In genomic region chr21:17818158-17819113, GRCh38 we compare ENCODE assay signal across 8 cellular contexts. TPM values are rescaled to one million over a fixed set of nuclear protein-coding genes. Genes with fewer than 3 reads are reported as not detected.
DNase-seq lines count a peak whose midpoint lies in the region; ATAC-seq and TF ChIP-seq lines count a peak whose summit lies in the region.

No MANE protein-coding gene starts in this region.

- H3K27ac ChIP-seq in esophagus (ENCODE audit: low read depth in 2 of 2, low read length in 1 of 2) = peak overlapping the region; percentile 95
- peak overlapping the region; percentile 89 for H3K27ac ChIP-seq in naive thymus-derived CD4-positive, alpha-beta T cell (ENCODE audit: low read depth, low read length)
- peak overlapping the region; percentile 88 to 98 (median 95) for H3K27ac ChIP-seq in stomach

- H3K36me3 ChIP-seq in esophagus (ENCODE audit: control insufficient read depth in 2 of 2, insufficient read depth in 2 of 2, low read length in 1 of 2) = no peaks in the 10 kb centered on the region
- H3K36me3 ChIP-seq in naive thymus-derived CD4-positive, alpha-beta T cell (ENCODE audit: control insufficient read depth in 2 of 3, insufficient read depth in 3 of 3, low read length in 3 of 3) = peaks cover 0 to 8% (median 0%) of the 10 kb centered on the region in 3 experiments
- H3K36me3 ChIP-seq in stomach = peaks cover 0 to 23% (median 20%) of the 10 kb centered on the region in 4 donors

- POLR2A ChIA-PET in naive thymus-derived CD4-positive, alpha-beta T cell (lab: Charles Lee) = interaction anchor here (0.6 to 5.9 kb wide), 18 partner anchors 9 to 209 kb away, joined by 3 to 148 read pairs (median 6); no protein-coding TSS in a partner anchor

- DNase-seq in NCI-H2227 (lab: John Stamatoyannopoulos, UW; ENCODE audit: unreplicated experiment) (peak; percentile 68), NCI-H2227 treated with DMSO at 0.1 percent for 48 hours (lab: John Stamatoyannopoulos, UW) (no peak), NCI-H345 treated with DMSO at 0.1 percent for 48 hours (lab: John Stamatoyannopoulos, UW; ENCODE audit: unreplicated experiment) (peak; percentile 23), activated T-cell treated with anti-CD3 and anti-CD28 coated beads for 1 hour (ENCODE audit: low read depth) (peak; percentile 44), stomach (peak; percentile 34)
- peak; percentile 25 to 62 (median 55) for DNase-seq in naive thymus-derived CD4-positive, alpha-beta T cell

- peak overlapping the region; percentile 93 to 97 (median 96) for H3K27ac Mint-ChIP-seq in naive thymus-derived CD4-positive, alpha-beta T cell

- intact Hi-C loops in naive thymus-derived CD4-positive, alpha-beta T cell (cut with micrococcal nuclease) = loop anchor here (1.0 to 2.0 kb wide), 14 partner anchors 8 to 306 kb away; partner anchors contain the start of genes BTG3 (in 1 of the 2) and CXADR (in 1 of the 2)
- intact Hi-C loops in stomach (cut with DNase I; ENCODE audit: low total_unique reads) = no loop called here

- H3K36me3 Mint-ChIP-seq in naive thymus-derived CD4-positive, alpha-beta T cell = peaks cover 4 to 27% (median 17%) of the 10 kb centered on the region in 5 donors

- no peak for TF ChIP-seq EP300 in stomach (IDR thresholded peaks at IDR 0.05)

- H3K4me1 ChIP-seq in esophagus (ENCODE audit: control insufficient read depth in 2 of 2, insufficient read depth in 2 of 2, low read length in 1 of 2) = no peaks in the 10 kb centered on the region
- peaks cover 33 to 41% of the 10 kb centered on the region in 2 donors for H3K4me1 ChIP-seq in naive thymus-derived CD4-positive, alpha-beta T cell (ENCODE audit: control insufficient read depth in 2 of 2, insufficient read depth in 2 of 2, low read length in 2 of 2)
- peaks cover 9 to 47% (median 28%) of the 10 kb centered on the region in 4 donors for H3K4me1 ChIP-seq in stomach

- peak overlapping the region; percentile 85 to 97 (median 96) for H3K4me3 Mint-ChIP-seq in naive thymus-derived CD4-positive, alpha-beta T cell

- no peaks in the 10 kb centered on the region for H3K27me3 Mint-ChIP-seq in naive thymus-derived CD4-positive, alpha-beta T cell

- no peak for TF ChIP-seq POLR2A in stomach (IDR thresholded peaks at IDR 0.05)

- H3K9me3 Mint-ChIP-seq in naive thymus-derived CD4-positive, alpha-beta T cell = no peaks in the 10 kb centered on the region

- H3K4me1 Mint-ChIP-seq in naive thymus-derived CD4-positive, alpha-beta T cell = peaks cover 32 to 71% (median 59%) of the 10 kb centered on the region in 7 donors

- H3K4me3 ChIP-seq in esophagus (ENCODE audit: low read depth in 1 of 2, low read length in 2 of 2) (peak overlapping the region; percentile 76 to 99), stomach (peak overlapping the region; percentile 72 to 100 (median 97))
- peak overlapping the region; percentile 71 for H3K4me3 ChIP-seq in naive thymus-derived CD4-positive, alpha-beta T cell (ENCODE audit: low read length)

- CTCF ChIA-PET in naive thymus-derived CD4-positive, alpha-beta T cell (lab: Charles Lee) = interaction anchor here (0.8 to 1.6 kb wide), 6 partner anchors 9 to 49 kb away, joined by 3 to 5 read pairs (median 4); no protein-coding TSS in a partner anchor

- H3K9me3 ChIP-seq in esophagus (ENCODE audit: control insufficient read depth in 2 of 2, insufficient read depth in 1 of 2, low read depth in 1 of 2, low read length in 1 of 2) (no peaks in the 10 kb centered on the region), stomach (no peaks in the 10 kb centered on the region)
- no peaks in the 10 kb centered on the region for H3K9me3 ChIP-seq in naive thymus-derived CD4-positive, alpha-beta T cell (ENCODE audit: control insufficient read depth in 2 of 3, low read length in 3 of 3)

- H3K27me3 ChIP-seq in esophagus (ENCODE audit: control insufficient read depth in 1 of 2, insufficient read depth in 2 of 2, low read length in 2 of 2) = no peaks in the 10 kb centered on the region
- H3K27me3 ChIP-seq in naive thymus-derived CD4-positive, alpha-beta T cell (ENCODE audit: control insufficient read depth in 2 of 2, insufficient read depth in 2 of 2, low read length in 2 of 2) = no peaks in the 10 kb centered on the region
- H3K27me3 ChIP-seq in stomach = no peaks in the 10 kb centered on the region

- TF ChIP-seq CTCF in stomach (IDR thresholded peaks at IDR 0.05) = no peak

- ATAC-seq in HG02870 (IDR thresholded peaks at IDR 0.05; ENCODE audit: unreplicated experiment) = peak; percentile 11
- peak; percentile 10 for ATAC-seq in naive thymus-derived CD4-positive, alpha-beta T cell

- 0 to 1% methylated on average over 54 to 56 of the region's 56 CpGs for WGBS in esophagus, 2 donors
- WGBS in stomach, 5 donors = 1% methylated on average over 21 to 56 of the region's 56 CpGs

RNA-seq across cellular contexts. Expression of gene C21orf91, which starts 0.7 kb away (rescaled TPM):
- polyA plus RNA-seq in esophagus = 1 to 10 TPM; 2.7 to 4.8 TPM
- 10 to 100 TPM; 26.0 to 59.8 (median 57.7) TPM for total RNA-seq in naive thymus-derived CD4-positive, alpha-beta T cell
- 10 to 100 TPM; 34.6 to 40.8 TPM for polyA plus RNA-seq in naive thymus-derived CD4-positive, alpha-beta T cell
- 10 to 100 TPM in 2 of 5 donors, 1 to 10 TPM in 2, under 1 TPM in 1; under 0.01 to 50.9 (median 5.8) TPM for total RNA-seq in stomach
- polyA plus RNA-seq in stomach = 1 to 10 TPM; 2.6 to 8.1 (median 3.0) TPM
